29 cellular contexts compared by ENCODE assay signal in genomic region chr7:105264707-105265106, GRCh38.
"Had no signal": no experiment of that assay in that cellular context is flagged by ENCODE, and none has a peak within 500 bp of the region (broad histone marks: within the 10 kb centered on the region; RNA-seq: fewer than 3 reads in every experiment).

No MANE protein-coding gene starts in this region.

- ATAC-seq: activated T-cell treated with anti-CD3 and anti-CD28 coated beads, Interleukin-2, amount 50 U/mL, for 4 hours; Panc1; Right ventricle myocardium inferior; SK-N-SH treated with all-trans-retinoic acid at 6 μM for 48 hours had no signal

- H3K27me3 Mint-ChIP-seq: activated B cell treated with CpG ODN at 0.5 μM for 24 hours; activated CD4-positive, alpha-beta memory T cell treated with anti-CD3 and anti-CD28 coated beads for 36 hours; activated CD4-positive, alpha-beta T cell treated with anti-CD3 and anti-CD28 coated beads, Interleukin-2, amount 10 ng/mL, durations not matched to agents 7 days and 5 days; activated naive CD8-positive, alpha-beta T cell treated with anti-CD3 and anti-CD28 coated beads for 36 hours had no signal

- H3K9me3 Mint-ChIP-seq: activated B cell treated with CpG ODN at 0.5 μM for 24 hours; activated T-cell treated with anti-CD3 and anti-CD28 coated beads, Interleukin-2, amount 50 U/mL, for 4 hours had no signal

- H3K27ac Mint-ChIP-seq: activated B cell treated with CpG ODN at 0.5 μM for 24 hours; activated CD4-positive, alpha-beta memory T cell treated with anti-CD3 and anti-CD28 coated beads for 36 hours; activated CD4-positive, alpha-beta T cell treated with anti-CD3 and anti-CD28 coated beads, Interleukin-2, amount 10 ng/mL, durations not matched to agents 7 days and 5 days; activated naive CD8-positive, alpha-beta T cell treated with anti-CD3 and anti-CD28 coated beads for 36 hours had no signal

- H3K27me3 ChIP-seq: MG63, SJSA1 had no signal

- H3K36me3 ChIP-seq: MG63, SJSA1 had no signal

- H3K4me3 Mint-ChIP-seq: activated B cell treated with CpG ODN at 0.5 μM for 24 hours; activated CD4-positive, alpha-beta memory T cell treated with anti-CD3 and anti-CD28 coated beads for 36 hours; activated CD4-positive, alpha-beta T cell treated with anti-CD3 and anti-CD28 coated beads, Interleukin-2, amount 10 ng/mL, durations not matched to agents 7 days and 5 days; activated naive CD8-positive, alpha-beta T cell treated with anti-CD3 and anti-CD28 coated beads for 36 hours; activated T-cell treated with anti-CD3 and anti-CD28 coated beads, Interleukin-2, amount 50 U/mL, for 4 hours had no signal

- DNase-seq: activated B cell treated with CpG ODN at 0.5 μM for 24 hours; activated CD4-positive, alpha-beta memory T cell treated with anti-CD3 and anti-CD28 coated beads for 36 hours; activated CD4-positive, alpha-beta T cell treated with anti-CD3 and anti-CD28 coated beads, Interleukin-2, amount 10 ng/mL, durations not matched to agents 7 days and 5 days; activated CD8-positive, alpha-beta memory T cell treated with anti-CD3 and anti-CD28 coated beads for 24 hours; activated effector memory CD4-positive, alpha-beta T cell treated with anti-CD3 and anti-CD28 coated beads, Interleukin-2, amount 50 U/mL, for 16 hours; activated naive CD4-positive, alpha-beta T cell treated with Interleukin-2 at 50 U/mL for 16 hours; activated naive CD8-positive, alpha-beta T cell treated with anti-CD3 and anti-CD28 coated beads for 36 hours; activated T-cell treated with anti-CD3 and anti-CD28 coated beads, Interleukin-2, amount 50 U/mL, for 4 hours; cerebellar nuclear complex; KBM-7; MG63; MV-4-11; NCI-H1092 treated with DMSO at 0.1 percent for 48 hours; NCI-H1417 treated with DMSO at 0.1 percent for 48 hours; NCI-H1694; NCI-H2029; NCI-H2107; NCI-H2171 treated with DMSO at 0.1 percent for 48 hours; NCI-H226; NCI-H510A; NCI-H69; NK-92 treated with Interleukin-12 subunit alpha and Interleukin-12 subunit beta, amount 100 ng/mL, for 24 hours; OCI-M1; RPMI8226; SW 1271 had no signal

- H3K9me3 ChIP-seq: SJSA1 had no signal

- H3K4me3 ChIP-seq: MG63, SJSA1 had no signal
